In the genomic region with DNA sequence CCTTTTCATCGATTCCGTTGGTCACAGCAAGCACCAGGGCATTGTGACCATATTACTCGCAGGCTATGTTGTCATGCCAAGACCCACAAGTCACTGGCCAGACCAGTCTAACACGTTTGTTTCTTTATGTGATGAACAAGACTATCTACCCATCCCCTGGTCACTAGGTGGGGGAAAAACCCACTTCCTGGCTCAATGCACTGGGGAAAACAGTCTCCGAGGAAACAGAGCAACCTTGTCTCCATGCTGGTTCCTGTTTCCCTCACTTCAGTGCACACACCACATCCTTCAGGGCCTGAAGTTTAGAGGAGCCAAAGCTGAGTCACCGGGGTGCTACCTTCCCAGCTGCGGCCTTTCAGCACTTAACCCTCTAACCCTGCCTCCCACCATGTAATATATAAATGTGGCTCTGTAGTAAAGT, we compare ENCODE assay signal across 9 cellular contexts. TPM values are rescaled to one million over a fixed set of nuclear protein-coding genes. Genes with fewer than 3 reads are reported as not detected.
A peak's percentile ranks its signal among the peaks of the same experiment; 100 is the strongest.
DNase-seq lines count a peak whose midpoint lies in the region; ATAC-seq and TF ChIP-seq lines count a peak whose summit lies in the region.
"Had no signal": no experiment of that assay in that cellular context is flagged by ENCODE, and none has a peak within 500 bp of the region (broad histone marks: within the 10 kb centered on the region; RNA-seq: fewer than 3 reads in every experiment).

No MANE protein-coding gene starts in this region.

- no peak for DNase-seq in activated CD4-positive, CD25-positive, alpha-beta regulatory T cell (lab: John Stamatoyannopoulos, UW)
- DNase-seq in RPMI7951 (ENCODE audit: low read depth) (peak; percentile 100), mucosa of descending colon (peak in 1 of 3 donors; percentile 4), ascending aorta (ENCODE audit: low spot score in 2 of 2) (no peak), 8988T (no peak)
- no peak for DNase-seq in CD8-positive, alpha-beta T cell

- peaks cover 4% of the 10 kb centered on the region for H3K27me3 Mint-ChIP-seq in CD8-positive, alpha-beta T cell (ENCODE audit: low read depth)

- no peaks in the 10 kb centered on the region for H3K4me1 ChIP-seq in mucosa of descending colon (ENCODE audit: low read depth)
- no peaks in the 10 kb centered on the region for H3K4me1 ChIP-seq in CD8-positive, alpha-beta T cell (ENCODE audit: insufficient read depth, low read length)
- H3K4me1 ChIP-seq in ascending aorta: no peaks in the 10 kb centered on the region
- H3K4me1 ChIP-seq: A549 had no signal

- H3K27ac ChIP-seq in CD8-positive, alpha-beta T cell (ENCODE audit: low read depth, low read length): no peak overlapping the region
- no peak overlapping the region for H3K27ac ChIP-seq in ascending aorta
- H3K27ac ChIP-seq: A549 had no signal

- H3K4me3 ChIP-seq in mucosa of descending colon (no peak overlapping the region), ascending aorta (no peak overlapping the region)
- H3K4me3 ChIP-seq in CD8-positive, alpha-beta T cell (ENCODE audit: low read depth, low read length): no peak overlapping the region
- H3K4me3 ChIP-seq: A549 had no signal

- POLR2A ChIA-PET in CD8-positive, alpha-beta T cell (lab: Charles Lee): no interaction called here

- H3K4me1 Mint-ChIP-seq in CD8-positive, alpha-beta T cell (ENCODE audit: low read depth): no peaks in the 10 kb centered on the region

- TF ChIP-seq CTCF in mucosa of descending colon (IDR thresholded peaks at IDR 0.05): no peak
- TF ChIP-seq CTCF in CD8-positive, alpha-beta T cell (IDR thresholded peaks at IDR 0.05): no peak
- TF ChIP-seq CTCF in ascending aorta (IDR thresholded peaks at IDR 0.05): no peak

- CTCF ChIA-PET in CD8-positive, alpha-beta T cell (lab: Charles Lee): no interaction called here

- peak; percentile 30 to 33 for ATAC-seq in activated CD4-positive, CD25-positive, alpha-beta regulatory T cell treated with anti-CD3 and anti-CD28 coated beads, Interleukin-2, amount 50 U/mL, for 24 hours
- ATAC-seq in HG03045 (IDR thresholded peaks at IDR 0.05; ENCODE audit: unreplicated experiment) (peak; percentile 91), mucosa of descending colon (peak; percentile 39)
- no peak for ATAC-seq in CD8-positive, alpha-beta T cell
- ATAC-seq: A549 had no signal

- H3K9me3 Mint-ChIP-seq in CD8-positive, alpha-beta T cell: no peaks in the 10 kb centered on the region

- H3K36me3 ChIP-seq in mucosa of descending colon (ENCODE audit: low read depth) (no peaks in the 10 kb centered on the region), ascending aorta (no peaks in the 10 kb centered on the region)
- no peaks in the 10 kb centered on the region for H3K36me3 ChIP-seq in CD8-positive, alpha-beta T cell (ENCODE audit: insufficient read depth, low read length)

- no peak overlapping the region for H3K27ac Mint-ChIP-seq in CD8-positive, alpha-beta T cell

- intact Hi-C loops in mucosa of descending colon (cut with DNase I, micrococcal nuclease): no loop called here
- intact Hi-C loops in CD8-positive, alpha-beta T cell (cut with DNase I, micrococcal nuclease): no loop called here
- intact Hi-C loops in ascending aorta (cut with DNase I): no loop called here

- no peaks in the 10 kb centered on the region for H3K9me3 ChIP-seq in mucosa of descending colon
- no peaks in the 10 kb centered on the region for H3K9me3 ChIP-seq in CD8-positive, alpha-beta T cell (ENCODE audit: low read length)
- H3K9me3 ChIP-seq in ascending aorta: no peaks in the 10 kb centered on the region
- H3K9me3 ChIP-seq: A549 had no signal

- no peak overlapping the region for H3K4me3 Mint-ChIP-seq in CD8-positive, alpha-beta T cell

- H3K27me3 ChIP-seq in CD8-positive, alpha-beta T cell (ENCODE audit: insufficient read depth, low read length): no peaks in the 10 kb centered on the region
- no peaks in the 10 kb centered on the region for H3K27me3 ChIP-seq in ascending aorta

- no peaks in the 10 kb centered on the region for H3K36me3 Mint-ChIP-seq in CD8-positive, alpha-beta T cell

RNA-seq across cellular contexts. Expression of a gene that starts 20.9 kb away (rescaled TPM):
- 0.68 and 0.72 TPM in 2 replicates for total RNA-seq in RPMI7951 (2014; rRNA removed; shearing (Covaris generic))
- total RNA-seq in mucosa of descending colon: under 1 TPM; 0.06 to 0.51 (median 0.14) TPM
- total RNA-seq in CD8-positive, alpha-beta T cell: not detected
- not detected for total RNA-seq in ascending aorta
